ENCODE assay signal across 8 cellular contexts in genomic region chr1:1371354-1371740, GRCh38. TPM values are rescaled to one million over a fixed set of nuclear protein-coding genes. Genes with fewer than 3 reads are reported as not detected.
A peak's percentile ranks its signal among the peaks of the same experiment; 100 is the strongest.
DNase-seq lines count a peak whose midpoint lies in the region; ATAC-seq and TF ChIP-seq lines count a peak whose summit lies in the region.

No MANE protein-coding gene starts in this region.

- ATAC-seq in natural killer cell, result peak; percentile 54 to 72 (median 59)

- H3K36me3 Mint-ChIP-seq in H9 (ENCODE audit: insufficient read depth in 1 of 3, low read depth in 3 of 3), result peaks cover 6 to 20% (median 12%) of the 10 kb centered on the region in 3 experiments
- H3K36me3 Mint-ChIP-seq in activated T-helper 2 cell treated with anti-CD3 and anti-CD28 coated beads, Interferon-gamma antibody, Interleukin-2, Interleukin-4, amounts not matched to agents 10 μg/mL and 5 μg/mL and 100 μg/mL, durations not matched to agents 14 hours and 24 hours and 36 hours (ENCODE audit: low read depth), result peaks cover 15% of the 10 kb centered on the region
- no peaks in the 10 kb centered on the region for H3K36me3 Mint-ChIP-seq in natural killer cell

- H3K27me3 Mint-ChIP-seq in H9 (ENCODE audit: low read depth) (peaks cover 5% of the 10 kb centered on the region; the same call in 1 of the 2 replicates), natural killer cell (ENCODE audit: low read depth in 2 of 2) (no peaks in the 10 kb centered on the region)
- no peaks in the 10 kb centered on the region for H3K27me3 Mint-ChIP-seq in activated T-helper 2 cell treated with anti-CD3 and anti-CD28 coated beads, Interferon-gamma antibody, Interleukin-2, Interleukin-4, amounts not matched to agents 10 μg/mL and 5 μg/mL and 100 μg/mL, durations not matched to agents 14 hours and 24 hours and 36 hours (ENCODE audit: low read depth)

- H2AK5ac ChIP-seq in H9 (ENCODE audit: insufficient read length, low read length), result no peak overlapping the region

- H4K8ac ChIP-seq in H9 (replicated peaks; ENCODE audit: insufficient read length, low read depth, low read length), result no peak overlapping the region

- H2BK5ac ChIP-seq in H9 (ENCODE audit: insufficient read length, low read length), result no peak overlapping the region

- TF ChIP-seq CTCF in H9 (conservative IDR thresholded peaks at IDR 0.05), result no peak
- no peak for TF ChIP-seq CTCF in natural killer cell (IDR thresholded peaks at IDR 0.05)

- no peaks in the 10 kb centered on the region for H4K20me1 ChIP-seq in H9 (ENCODE audit: control insufficient read depth, insufficient read depth, insufficient read length)

- H3K14ac ChIP-seq in H9 (ENCODE audit: insufficient read depth, low read length), result no peak overlapping the region

- H4K91ac ChIP-seq in H9 (ENCODE audit: insufficient read length, low read depth, low read length), result no peak overlapping the region

- no peak overlapping the region for H2BK12ac ChIP-seq in H9 (ENCODE audit: insufficient read length, low read depth, low read length)

- no peak overlapping the region for H2BK120ac ChIP-seq in H9 (ENCODE audit: low read depth, low read length, poor library complexity, severe bottlenecking)

- peaks cover 13% of the 10 kb centered on the region for H3K79me1 ChIP-seq in H9 (ENCODE audit: insufficient read depth, low read depth, low read length, poor library complexity, severe bottlenecking)

- H3K4me3 Mint-ChIP-seq in H9 (no peak overlapping the region), natural killer cell (peak overlapping the region; percentile 32)
- peak overlapping the region; percentile 1 for H3K4me3 Mint-ChIP-seq in activated T-helper 2 cell treated with anti-CD3 and anti-CD28 coated beads, Interferon-gamma antibody, Interleukin-2, Interleukin-4, amounts not matched to agents 10 μg/mL and 5 μg/mL and 100 μg/mL, durations not matched to agents 14 hours and 24 hours and 36 hours (ENCODE audit: low read depth)

- no peak overlapping the region; the same call in 1 of the 2 replicates for H3K4ac ChIP-seq in H9 (ENCODE audit: low read depth, low read length)

- H3K56ac ChIP-seq in H9 (ENCODE audit: insufficient read length, low read depth, low read length), result no peak overlapping the region

- no peak for DNase-seq in H9
- DNase-seq in RPMI7951 (ENCODE audit: low read depth), result peak; percentile 82
- DNase-seq in activated T-helper 2 cell treated with anti-CD3 and anti-CD28 coated beads, Interferon-gamma antibody, Interleukin-2, Interleukin-4, amounts not matched to agents 10 μg/mL and 5 μg/mL and 100 μg/mL, durations not matched to agents 14 hours and 24 hours and 36 hours (ENCODE audit: low spot score), result peak; percentile 78
- peak; percentile 64 for DNase-seq in natural killer cell
- DNase-seq in NCI-H510A (lab: John Stamatoyannopoulos, UW), result no peak
- no peak for DNase-seq in epidermal melanocyte (ENCODE audit: insufficient read length, low spot score)
- no peak for DNase-seq in DMS 273 treated with DMSO at 0.1 percent for 48 hours (lab: John Stamatoyannopoulos, UW)
- DNase-seq in NCI-H345 treated with DMSO at 0.1 percent for 48 hours (lab: John Stamatoyannopoulos, UW; ENCODE audit: unreplicated experiment), result no peak

- H3K79me2 ChIP-seq in H9 (ENCODE audit: insufficient read depth, low read length), result peaks cover 4% of the 10 kb centered on the region; the same call in 1 of the 2 replicates

- H3K9me3 Mint-ChIP-seq in H9, result no peaks in the 10 kb centered on the region; a peak in 1 of 5 replicates
- H3K9me3 Mint-ChIP-seq in activated T-helper 2 cell treated with anti-CD3 and anti-CD28 coated beads, Interferon-gamma antibody, Interleukin-2, Interleukin-4, amounts not matched to agents 10 μg/mL and 5 μg/mL and 100 μg/mL, durations not matched to agents 14 hours and 24 hours and 36 hours, result no peaks in the 10 kb centered on the region
- no peaks in the 10 kb centered on the region for H3K9me3 Mint-ChIP-seq in natural killer cell

- H3T11ph ChIP-seq in H9 (ENCODE audit: low read length), result no peak overlapping the region

- H2BK15ac ChIP-seq in H9 (ENCODE audit: low read depth, low read length), result no peak overlapping the region

- H3K4me1 ChIP-seq in H9 (ENCODE audit: insufficient read depth, low read length), result no peaks in the 10 kb centered on the region; the same call in 1 of the 2 replicates

- no peak overlapping the region for H2BK20ac ChIP-seq in H9 (ENCODE audit: low read depth, low read length, poor library complexity, severe bottlenecking)

- H4K5ac ChIP-seq in H9 (ENCODE audit: insufficient read length, low read depth, low read length), result no peak overlapping the region

- no peak overlapping the region for H3K27ac ChIP-seq in H9 (ENCODE audit: insufficient read length, low read depth, low read length)

- H3K9ac ChIP-seq in H9 (ENCODE audit: extremely low read depth, insufficient read length, low read length), result no peak overlapping the region

- H3K4me1 Mint-ChIP-seq in H9, result peaks cover 3 to 8% of the 10 kb centered on the region in 2 experiments
- peaks cover 10% of the 10 kb centered on the region for H3K4me1 Mint-ChIP-seq in activated T-helper 2 cell treated with anti-CD3 and anti-CD28 coated beads, Interferon-gamma antibody, Interleukin-2, Interleukin-4, amounts not matched to agents 10 μg/mL and 5 μg/mL and 100 μg/mL, durations not matched to agents 14 hours and 24 hours and 36 hours (ENCODE audit: low read depth)
- H3K4me1 Mint-ChIP-seq in natural killer cell, result peaks cover 10 to 27% of the 10 kb centered on the region in 2 donors

- intact Hi-C loops in activated T-helper 2 cell treated with anti-CD3 and anti-CD28 coated beads, Interferon-gamma antibody, Interleukin-2, Interleukin-4, amounts not matched to agents 10 μg/mL and 5 μg/mL and 100 μg/mL, durations not matched to agents 14 hours and 24 hours and 36 hours (cut with micrococcal nuclease), result loop anchor here (10.0 kb wide), 1 partner anchor 67 kb away; the partner anchor contains the start of genes ACAP3 and PUSL1
- intact Hi-C loops in natural killer cell (cut with micrococcal nuclease), result no loop called here

- H3K27ac Mint-ChIP-seq in H9 (no peak overlapping the region), natural killer cell (peak overlapping the region in 1 of 2 donors; percentile 79)
- no peak overlapping the region for H3K27ac Mint-ChIP-seq in activated T-helper 2 cell treated with anti-CD3 and anti-CD28 coated beads, Interferon-gamma antibody, Interleukin-2, Interleukin-4, amounts not matched to agents 10 μg/mL and 5 μg/mL and 100 μg/mL, durations not matched to agents 14 hours and 24 hours and 36 hours

- H3K23me2 ChIP-seq in H9 (ENCODE audit: insufficient read length, low read depth, low read length, poor library complexity, severe bottlenecking), result peaks cover 10% of the 10 kb centered on the region

- no peak overlapping the region for H3K23ac ChIP-seq in H9 (ENCODE audit: insufficient read length, low read depth, low read length)

- no CpG with 5 or more reads among the region's 12 CpGs for WGBS in H9 (ENCODE audit: extremely low coverage, insufficient read length, low lambda C conversion rate)

- no peak overlapping the region for H2AFZ ChIP-seq in H9 (ENCODE audit: low read length)

- H3K27me3 ChIP-seq in H9 (ENCODE audit: insufficient read depth, low read length), result no peaks in the 10 kb centered on the region

- H3K4me2 ChIP-seq in H9 (ENCODE audit: insufficient read depth, insufficient read length, low read length), result no peak overlapping the region

- peak overlapping the region; percentile 25 for H3K18ac ChIP-seq in H9 (ENCODE audit: insufficient read length, low read depth, low read length)

- peaks cover 13% of the 10 kb centered on the region for H3K9me3 ChIP-seq in H9 (ENCODE audit: control insufficient read depth, low read depth, low read length)

RNA-seq across cellular contexts. Expression of gene AURKAIP1, which starts 3.7 kb away (rescaled TPM):
- total RNA-seq in H9 (2021), result 196 and 209 TPM in 2 replicates
- total RNA-seq in RPMI7951 (2014; rRNA removed; shearing (Covaris generic)), result 141 and 204 TPM in 2 replicates
- total RNA-seq in activated T-helper 2 cell treated with anti-CD3 and anti-CD28 coated beads, Interferon-gamma antibody, Interleukin-2, Interleukin-4, amounts not matched to agents 10 μg/mL and 5 μg/mL and 100 μg/mL, durations not matched to agents 14 hours and 24 hours and 36 hours, result 133 TPM in 2 replicates
- total RNA-seq in natural killer cell, result 10 to 100 TPM; 60.0 to 76.3 (median 64.6) TPM

RNA-seq across cellular contexts. Expression of gene MXRA8, which starts 13.0 kb away (rescaled TPM):
- 8.1 and 9.6 TPM in 2 replicates for total RNA-seq in H9 (2021)
- total RNA-seq in RPMI7951 (2014; rRNA removed; shearing (Covaris generic)), result 4.0 and 4.1 TPM in 2 replicates
- 0.21 TPM in 1 of 2 replicates, not detected in the other for total RNA-seq in activated T-helper 2 cell treated with anti-CD3 and anti-CD28 coated beads, Interferon-gamma antibody, Interleukin-2, Interleukin-4, amounts not matched to agents 10 μg/mL and 5 μg/mL and 100 μg/mL, durations not matched to agents 14 hours and 24 hours and 36 hours
- total RNA-seq in natural killer cell, result under 1 TPM in 1 of 3 donors, not detected in 2; 0.26 TPM

RNA-seq across cellular contexts. Expression of gene DVL1, which starts 22.1 kb away (rescaled TPM):
- total RNA-seq in H9 (2021) (66.5 and 71.0 TPM in 2 replicates), natural killer cell (10 to 100 TPM; 33.8 to 41.9 (median 35.6) TPM)
- 24.0 and 36.5 TPM in 2 replicates for total RNA-seq in RPMI7951 (2014; rRNA removed; shearing (Covaris generic))
- 53.8 and 60.7 TPM in 2 replicates for total RNA-seq in activated T-helper 2 cell treated with anti-CD3 and anti-CD28 coated beads, Interferon-gamma antibody, Interleukin-2, Interleukin-4, amounts not matched to agents 10 μg/mL and 5 μg/mL and 100 μg/mL, durations not matched to agents 14 hours and 24 hours and 36 hours

RNA-seq across cellular contexts. Expression of gene CCNL2, which starts 27.8 kb away (rescaled TPM):
- total RNA-seq in H9 (2021), result 160 and 173 TPM in 2 replicates
- 62.8 and 66.2 TPM in 2 replicates for total RNA-seq in RPMI7951 (2014; rRNA removed; shearing (Covaris generic))
- total RNA-seq in activated T-helper 2 cell treated with anti-CD3 and anti-CD28 coated beads, Interferon-gamma antibody, Interleukin-2, Interleukin-4, amounts not matched to agents 10 μg/mL and 5 μg/mL and 100 μg/mL, durations not matched to agents 14 hours and 24 hours and 36 hours, result 123 and 124 TPM in 2 replicates
- 100 to 1,000 TPM; 253 to 281 (median 274) TPM for total RNA-seq in natural killer cell

RNA-seq across cellular contexts. Expression of gene MRPL20, which starts 35.7 kb away (rescaled TPM):
- 156 and 162 TPM in 2 replicates for total RNA-seq in H9 (2021)
- total RNA-seq in RPMI7951 (2014; rRNA removed; shearing (Covaris generic)), result 227 and 241 TPM in 2 replicates
- total RNA-seq in activated T-helper 2 cell treated with anti-CD3 and anti-CD28 coated beads, Interferon-gamma antibody, Interleukin-2, Interleukin-4, amounts not matched to agents 10 μg/mL and 5 μg/mL and 100 μg/mL, durations not matched to agents 14 hours and 24 hours and 36 hours, result 143 and 154 TPM in 2 replicates
- 100 to 1,000 TPM in 1 of 3 donors, 10 to 100 TPM in 2; 90.9 to 111 (median 92.7) TPM for total RNA-seq in natural killer cell

Comparison
In these comparisons a context has a peak if more than half of its experiments do, and no peak if none do; other contexts are left out.
1. DNase-seq: peak in RPMI7951 (single experiment), activated T-helper 2 cell treated with anti-CD3 and anti-CD28 coated beads, Interferon-gamma antibody, Interleukin-2, Interleukin-4, amounts not matched to agents 10 μg/mL and 5 μg/mL and 100 μg/mL, durations not matched to agents 14 hours and 24 hours and 36 hours (single experiment) and natural killer cell (single experiment); none in H9 (single experiment), NCI-H510A (single experiment), epidermal melanocyte (single experiment), DMS 273 treated with DMSO at 0.1 percent for 48 hours (single experiment) and NCI-H345 treated with DMSO at 0.1 percent for 48 hours (single experiment).
2. H3K4me3 Mint-ChIP-seq: peak in activated T-helper 2 cell treated with anti-CD3 and anti-CD28 coated beads, Interferon-gamma antibody, Interleukin-2, Interleukin-4, amounts not matched to agents 10 μg/mL and 5 μg/mL and 100 μg/mL, durations not matched to agents 14 hours and 24 hours and 36 hours (single experiment) and natural killer cell (single experiment); none in H9 (0 of 2).